ENCODE assay signal across 28 cellular contexts in genomic region chr5:142311725-142312124, GRCh38.
"Had no signal": no experiment of that assay in that cellular context is flagged by ENCODE, and none has a peak within 500 bp of the region (broad histone marks: within the 10 kb centered on the region; RNA-seq: fewer than 3 reads in every experiment).

No MANE protein-coding gene starts in this region.

- H3K36me3 Mint-ChIP-seq: activated naive CD8-positive, alpha-beta T cell treated with anti-CD3 and anti-CD28 coated beads, Interleukin-2, amount 10 ng/mL, durations not matched to agents 7 days and 5 days had no signal

- ATAC-seq: activated CD8-positive, alpha-beta T cell treated with anti-CD3 and anti-CD28 coated beads, Interleukin-2, amount 10 ng/mL, durations not matched to agents 7 days and 5 days; Panc1; SK-N-SH treated with all-trans-retinoic acid at 6 μM for 48 hours had no signal

- H3K9me3 Mint-ChIP-seq: activated naive CD8-positive, alpha-beta T cell treated with anti-CD3 and anti-CD28 coated beads, Interleukin-2, amount 10 ng/mL, durations not matched to agents 7 days and 5 days; T-helper 1 cell treated with Interleukin-12 subunit alpha and Interleukin-12 subunit beta and Interleukin-4 antibody, amounts not matched to agents 30 μg/mL and 1 μg/mL, for 36 hours had no signal

- H3K4me3 Mint-ChIP-seq: activated CD8-positive, alpha-beta T cell treated with anti-CD3 and anti-CD28 coated beads, Interleukin-2, amount 10 ng/mL, durations not matched to agents 7 days and 5 days; activated naive CD8-positive, alpha-beta T cell treated with anti-CD3 and anti-CD28 coated beads, Interleukin-2, amount 10 ng/mL, durations not matched to agents 7 days and 5 days; T-helper 1 cell treated with Interleukin-12 subunit alpha and Interleukin-12 subunit beta and Interleukin-4 antibody, amounts not matched to agents 30 μg/mL and 1 μg/mL, for 36 hours had no signal

- DNase-seq: activated CD4-positive, alpha-beta T cell treated with anti-CD3 and anti-CD28 coated beads for 48 hours; activated CD4-positive, alpha-beta T cell treated with anti-CD3 and anti-CD28 coated beads, Interleukin-2, amount 50 U/mL, for 4 hours; activated CD4-positive, CD25-positive, alpha-beta regulatory T cell treated with anti-CD3 and anti-CD28 coated beads, Interleukin-2, amount 50 U/mL, for 72 hours; activated CD8-positive, alpha-beta memory T cell treated with anti-CD3 and anti-CD28 coated beads, Interleukin-2, amount 50 U/mL, for 48 hours; activated CD8-positive, alpha-beta T cell treated with anti-CD3 and anti-CD28 coated beads, Interleukin-2, amount 10 ng/mL, durations not matched to agents 7 days and 5 days; activated naive CD4-positive, alpha-beta T cell treated with anti-CD3 and anti-CD28 coated beads, Interleukin-2, amount 50 U/mL, for 16 hours; activated naive CD8-positive, alpha-beta T cell treated with anti-CD3 and anti-CD28 coated beads, Interleukin-2, amount 10 ng/mL, durations not matched to agents 7 days and 5 days; activated T-cell treated with anti-CD3 and anti-CD28 coated beads, Interleukin-2, amount 50 U/mL, for 1 hour; aorta; central memory CD4-positive, alpha-beta T cell; MG63; MV-4-11; NCI-H1105; NCI-H1436; NCI-H1694 treated with DMSO at 0.1 percent for 48 hours; NCI-H2029 treated with DMSO at 0.1 percent for 48 hours; NCI-H510A treated with DMSO at 0.1 percent for 48 hours; NCI-H69; NK-92 treated with Interleukin-12 subunit alpha and Interleukin-12 subunit beta, amount 100 ng/mL, for 24 hours; OCI-M1; SHP77; SW 1271 had no signal

- H3K27ac ChIP-seq: KMS-11, SJSA1 had no signal

- FAIRE-seq: bronchial epithelial cell had no signal

- H3K4me2 ChIP-seq: KMS-11 had no signal

- H3K27me3 ChIP-seq: MG63, SJSA1 had no signal

- H3K4me3 ChIP-seq: MG63, SJSA1 had no signal

- H3K27ac Mint-ChIP-seq: activated CD8-positive, alpha-beta T cell treated with anti-CD3 and anti-CD28 coated beads, Interleukin-2, amount 10 ng/mL, durations not matched to agents 7 days and 5 days; activated naive CD8-positive, alpha-beta T cell treated with anti-CD3 and anti-CD28 coated beads, Interleukin-2, amount 10 ng/mL, durations not matched to agents 7 days and 5 days; T-helper 1 cell treated with Interleukin-12 subunit alpha and Interleukin-12 subunit beta and Interleukin-4 antibody, amounts not matched to agents 30 μg/mL and 1 μg/mL, for 36 hours had no signal

- H3K9me3 ChIP-seq: MG63, SJSA1 had no signal

- H3K9ac ChIP-seq: KMS-11 had no signal
